ENCODE assay signal across 23 cellular contexts in the genomic region with DNA sequence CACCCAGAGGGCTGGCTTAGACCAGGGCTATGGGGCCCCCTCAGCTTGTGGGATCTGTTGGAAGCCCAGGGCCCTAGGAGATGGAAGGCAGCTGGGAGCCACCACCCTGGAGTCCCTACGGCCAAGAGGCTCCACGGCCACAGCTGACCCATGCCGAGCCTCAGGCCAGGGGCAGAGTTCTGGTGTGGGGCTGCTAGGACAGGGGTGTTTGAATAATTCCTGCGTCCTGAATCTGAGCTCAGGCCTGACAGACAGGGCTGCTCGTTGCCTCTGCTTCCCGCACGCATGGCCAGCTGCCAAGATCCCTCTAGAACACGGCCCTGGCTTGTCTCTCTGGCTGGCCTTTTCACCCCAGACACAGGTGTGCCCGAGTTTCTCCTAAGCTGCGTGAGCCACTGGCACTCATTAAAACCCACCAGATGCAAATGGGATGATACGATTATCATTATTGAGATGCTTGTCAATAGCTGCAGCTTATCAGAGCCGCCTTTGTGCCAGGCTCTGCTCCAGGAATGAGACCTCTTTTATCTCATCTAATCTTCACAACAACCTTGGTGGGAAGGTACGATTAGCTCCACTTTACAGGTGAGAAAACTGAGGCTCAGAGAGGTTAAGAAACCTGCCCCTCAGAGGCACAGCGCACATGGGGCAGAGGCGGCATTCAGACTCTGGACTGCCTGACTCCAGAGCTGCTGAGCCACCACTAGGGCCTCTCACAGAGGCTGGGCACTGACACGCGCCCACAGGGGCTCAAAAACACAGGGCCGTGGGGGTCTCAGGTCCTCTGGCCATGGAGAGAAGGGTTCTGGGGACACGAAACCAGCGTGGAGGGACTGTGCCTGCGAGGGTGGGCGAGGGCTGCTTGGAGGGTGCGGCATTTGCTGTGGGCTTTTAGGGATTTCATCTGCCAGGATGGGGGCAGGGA.
A peak's percentile ranks its signal among the peaks of the same experiment; 100 is the strongest.
DNase-seq lines count a peak whose midpoint lies in the region; ATAC-seq, FAIRE-seq and TF ChIP-seq lines count a peak whose summit lies in the region.
"Had no signal": no experiment of that assay in that cellular context is flagged by ENCODE, and none has a peak within 500 bp of the region (broad histone marks: within the 10 kb centered on the region; RNA-seq: fewer than 3 reads in every experiment).

No MANE protein-coding gene starts in this region.

- no peaks in the 10 kb centered on the region for H3K9me3 Mint-ChIP-seq in activated naive CD4-positive, alpha-beta T cell treated with anti-CD3 and anti-CD28 coated beads for 36 hours
- H3K9me3 Mint-ChIP-seq: activated naive CD4-positive, alpha-beta T cell treated with anti-CD3 and anti-CD28 coated beads, Interleukin-2, amount 50 U/mL, for 24 hours; activated T-cell treated with anti-CD3 and anti-CD28 coated beads, Interleukin-2, amount 50 U/mL, for 72 hours had no signal

- no peak overlapping the region for H3K4me3 Mint-ChIP-seq in activated naive CD4-positive, alpha-beta T cell treated with anti-CD3 and anti-CD28 coated beads for 36 hours
- H3K4me3 Mint-ChIP-seq: activated CD4-positive, alpha-beta T cell treated with anti-CD3 and anti-CD28 coated beads for 36 hours; activated naive CD4-positive, alpha-beta T cell treated with anti-CD3 and anti-CD28 coated beads, Interleukin-2, amount 50 U/mL, for 24 hours; activated T-cell treated with anti-CD3 and anti-CD28 coated beads, Interleukin-2, amount 50 U/mL, for 72 hours had no signal

- H3K27ac Mint-ChIP-seq in activated naive CD4-positive, alpha-beta T cell treated with anti-CD3 and anti-CD28 coated beads for 36 hours, result no peak overlapping the region
- H3K27ac Mint-ChIP-seq: activated CD4-positive, alpha-beta T cell treated with anti-CD3 and anti-CD28 coated beads for 36 hours; activated T-cell treated with anti-CD3 and anti-CD28 coated beads, Interleukin-2, amount 50 U/mL, for 72 hours had no signal

- TF ChIP-seq POLR2A in A549 (IDR thresholded peaks at IDR 0.05; ENCODE audit: low read length) (no peak), suprapubic skin (IDR thresholded peaks at IDR 0.05) (no peak)

- intact Hi-C loops in activated naive CD4-positive, alpha-beta T cell treated with anti-CD3 and anti-CD28 coated beads for 36 hours (cut with micrococcal nuclease), result no loop called here

- peak overlapping the region; percentile 37; the same call in 1 of the 3 replicates for H3K4me2 ChIP-seq in A549

- no peak for TF ChIP-seq RAD21 in A549 (conservative IDR thresholded peaks at IDR 0.05 in 1 of 2, IDR thresholded peaks at IDR 0.05 in 1 of 2)

- WGBS in A549 (ENCODE audit: missing lambda C conversion rate), result 81% methylated on average over 16 of the region's 23 CpGs
- 69% methylated on average over 15 of the region's 23 CpGs for WGBS in suprapubic skin

- no peak for DNase-seq in A549 (ENCODE audit: low read depth in 1 of 2, low spot score in 1 of 2)
- peak; percentile 61 for DNase-seq in BE2C
- DNase-seq in RWPE1 (ENCODE audit: low spot score), result peak; percentile 17
- DNase-seq in left lobe of liver (ENCODE audit: low spot score), result no peak
- DNase-seq in activated naive CD4-positive, alpha-beta T cell treated with anti-CD3 and anti-CD28 coated beads for 36 hours, result no peak
- DNase-seq in HPDE6-E6E7 (ENCODE audit: extremely low spot score), result no peak
- no peak for DNase-seq in suprapubic skin (ENCODE audit: low spot score in 2 of 2)
- DNase-seq: activated CD4-positive, alpha-beta T cell treated with anti-CD3 and anti-CD28 coated beads for 36 hours; activated T-cell treated with anti-CD3 and anti-CD28 coated beads, Interleukin-2, amount 50 U/mL, for 72 hours; AML-193; aorta; GF-D8; hypothalamus; NCI-H1436; NCI-H526; nucleus accumbens; SIG-M5; stimulated activated CD4-positive, alpha-beta T cell treated with anti-CD3 and anti-CD28 coated beads, Interleukin-4, amount 100 ng/mL, for 1 hour; stimulated activated naive CD4-positive, alpha-beta T cell; tibial artery had no signal

- peak; percentile 25 to 54; a peak in 3 of 6 replicates for ATAC-seq in A549
- peak; percentile 13 for ATAC-seq in left lobe of liver
- ATAC-seq: activated CD4-positive, alpha-beta T cell treated with anti-CD3 and anti-CD28 coated beads for 36 hours; gastroesophageal sphincter had no signal

- no peaks in the 10 kb centered on the region for H3K27me3 ChIP-seq in BE2C
- H3K27me3 ChIP-seq in suprapubic skin, result no peaks in the 10 kb centered on the region

- H3K4me1 ChIP-seq in A549 (peaks cover 7% of the 10 kb centered on the region; the same call in 1 of the 3 replicates), BE2C (peaks cover 23% of the 10 kb centered on the region), suprapubic skin (no peaks in the 10 kb centered on the region)
- H3K4me1 ChIP-seq: gastroesophageal sphincter, tibial artery had no signal

- TF ChIP-seq CTCF in A549 (IDR thresholded peaks at IDR 0.05) (no peak), BE2C (IDR thresholded peaks at IDR 0.05; ENCODE audit: low read depth, low read length) (no peak), RWPE1 (conservative IDR thresholded peaks at IDR 0.05; ENCODE audit: low read depth) (no peak), suprapubic skin (IDR thresholded peaks at IDR 0.05) (no peak)

- no peak overlapping the region for H3K4me3 ChIP-seq in A549
- H3K4me3 ChIP-seq in BE2C (ENCODE audit: low read depth, low read length), result no peak overlapping the region
- no peak overlapping the region for H3K4me3 ChIP-seq in suprapubic skin
- H3K4me3 ChIP-seq: gastroesophageal sphincter, tibial artery had no signal

- TF ChIP-seq EP300 in A549 (IDR thresholded peaks at IDR 0.05) (no peak), suprapubic skin (IDR thresholded peaks at IDR 0.05) (no peak)

- no peaks in the 10 kb centered on the region for H3K4me1 Mint-ChIP-seq in activated naive CD4-positive, alpha-beta T cell treated with anti-CD3 and anti-CD28 coated beads for 36 hours (ENCODE audit: low read depth)
- H3K4me1 Mint-ChIP-seq: activated CD4-positive, alpha-beta T cell treated with anti-CD3 and anti-CD28 coated beads for 36 hours; activated naive CD4-positive, alpha-beta T cell treated with anti-CD3 and anti-CD28 coated beads, Interleukin-2, amount 50 U/mL, for 24 hours had no signal

- H3K9me3 ChIP-seq in A549 (no peaks in the 10 kb centered on the region), BE2C (no peaks in the 10 kb centered on the region), suprapubic skin (no peaks in the 10 kb centered on the region)
- H3K9me3 ChIP-seq: gastroesophageal sphincter, tibial artery had no signal

- POLR2A ChIA-PET in A549 (lab: Yijun Ruan, JAX) (no interaction called here), RWPE1 (lab: Yijun Ruan, JAX; ENCODE audit: low non-redundant PET) (no interaction called here)

- CTCF ChIA-PET in A549 (lab: Yijun Ruan, JAX) (interaction anchor here (1.2 kb wide), 1 partner anchor 14 kb away, joined by 3 read pairs; no protein-coding TSS in a partner anchor), RWPE1 (lab: Yijun Ruan, JAX) (no interaction called here)
- CTCF ChIA-PET in activated naive CD4-positive, alpha-beta T cell treated with anti-CD3 and anti-CD28 coated beads for 36 hours (lab: Charles Lee), result no interaction called here

- no peak for FAIRE-seq in A549 (lab: Jason Lieb, UNC)
- FAIRE-seq: islet of Langerhans had no signal

- no peaks in the 10 kb centered on the region for H3K27me3 Mint-ChIP-seq in activated naive CD4-positive, alpha-beta T cell treated with anti-CD3 and anti-CD28 coated beads for 36 hours (ENCODE audit: low read depth)
- H3K27me3 Mint-ChIP-seq: activated CD4-positive, alpha-beta T cell treated with anti-CD3 and anti-CD28 coated beads for 36 hours; activated naive CD4-positive, alpha-beta T cell treated with anti-CD3 and anti-CD28 coated beads, Interleukin-2, amount 50 U/mL, for 24 hours had no signal

- H3K27ac ChIP-seq in A549 (peak overlapping the region in 1 of 2 experiments; percentile 75; a peak in 3 of 6 replicates), RWPE1 (no peak overlapping the region), suprapubic skin (no peak overlapping the region)
- H3K27ac ChIP-seq: gastroesophageal sphincter, tibial artery had no signal

- H3K36me3 ChIP-seq in BE2C (no peaks in the 10 kb centered on the region), suprapubic skin (no peaks in the 10 kb centered on the region)
- H3K36me3 ChIP-seq: gastroesophageal sphincter, tibial artery had no signal

- H3K36me3 Mint-ChIP-seq in activated naive CD4-positive, alpha-beta T cell treated with anti-CD3 and anti-CD28 coated beads for 36 hours (ENCODE audit: low read depth), result no peaks in the 10 kb centered on the region
- H3K36me3 Mint-ChIP-seq: activated naive CD4-positive, alpha-beta T cell treated with anti-CD3 and anti-CD28 coated beads, Interleukin-2, amount 50 U/mL, for 24 hours had no signal

TF ChIP-seq in A549, 52 proteins besides CTCF, POLR2A, EP300 and RAD21:
- TF ChIP-seq TP53 (CRISPR knock-in tag; IDR thresholded peaks at IDR 0.05) (no peak), KDM1A (IDR thresholded peaks at IDR 0.05; ENCODE audit: low read depth) (0 out of 2 replicates have a peak, but pooled peaks have one; percentile 44)

Comparison
In these comparisons a context has a peak if more than half of its experiments do, and no peak if none do; other contexts are left out.
1. DNase-seq: peak in BE2C (single experiment) and RWPE1 (single experiment); none in A549 (0 of 2), left lobe of liver (single experiment), activated naive CD4-positive, alpha-beta T cell treated with anti-CD3 and anti-CD28 coated beads for 36 hours (single experiment), HPDE6-E6E7 (single experiment) and suprapubic skin (0 of 2).